Comparison of ENCODE assay signal across 18 cellular contexts in genomic region chr4:119264743-119265142, GRCh38. TPM values are rescaled to one million over a fixed set of nuclear protein-coding genes. Genes with fewer than 3 reads are reported as not detected.
DNase-seq lines count a peak whose midpoint lies in the region; ATAC-seq and TF ChIP-seq lines count a peak whose summit lies in the region.
"Had no signal": no experiment of that assay in that cellular context is flagged by ENCODE, and none has a peak within 500 bp of the region (broad histone marks: within the 10 kb centered on the region; RNA-seq: fewer than 3 reads in every experiment).

No MANE protein-coding gene starts in this region.

- no peak for TF ChIP-seq CTCF in CD8-positive, alpha-beta T cell (IDR thresholded peaks at IDR 0.05)
- TF ChIP-seq CTCF in lower lobe of right lung (IDR thresholded peaks at IDR 0.05), result no peak

- peak; percentile 35 to 63 for ATAC-seq in activated CD4-positive, CD25-positive, alpha-beta regulatory T cell treated with anti-CD3 and anti-CD28 coated beads, Interleukin-2, amount 50 U/mL, for 24 hours
- peak; percentile 43 to 54 for ATAC-seq in activated T-cell treated with anti-CD3 and anti-CD28 coated beads, Interleukin-2, amount 50 U/mL, for 4 hours
- no peak for ATAC-seq in CD8-positive, alpha-beta T cell
- ATAC-seq in stimulated activated naive CD8-positive, alpha-beta T cell treated with anti-CD3 and anti-CD28 coated beads, Interleukin-15, Interleukin-2, amounts not matched to agents 100 U/mL and 50 U/mL, for 24 hours, result peak; percentile 88
- no peak for ATAC-seq in lower lobe of right lung

- peaks cover 21% of the 10 kb centered on the region for H3K36me3 Mint-ChIP-seq in activated T-cell treated with anti-CD3 and anti-CD28 coated beads, Interleukin-2, amount 50 U/mL, for 4 hours (ENCODE audit: insufficient read depth)
- peaks cover 69% of the 10 kb centered on the region for H3K36me3 Mint-ChIP-seq in CD8-positive, alpha-beta T cell
- H3K36me3 Mint-ChIP-seq: CD14-positive monocyte had no signal

- POLR2A ChIA-PET in CD8-positive, alpha-beta T cell (lab: Charles Lee), result no interaction called here

- no peak for TF ChIP-seq POLR2A in erythroblast (IDR thresholded peaks at IDR 0.05; ENCODE audit: low read length)

- CTCF ChIA-PET in CD8-positive, alpha-beta T cell (lab: Charles Lee), result no interaction called here

- H3K4me1 ChIP-seq in CD8-positive, alpha-beta T cell (ENCODE audit: insufficient read depth, low read length), result peaks cover 6% of the 10 kb centered on the region
- no peaks in the 10 kb centered on the region for H3K4me1 ChIP-seq in lower lobe of right lung
- H3K4me1 ChIP-seq: Caco-2, HAP-1 had no signal

- no peak overlapping the region for H3K4me3 ChIP-seq in CD8-positive, alpha-beta T cell (ENCODE audit: low read depth, low read length)
- no peak overlapping the region for H3K4me3 ChIP-seq in lower lobe of right lung
- H3K4me3 ChIP-seq: HAP-1 had no signal

- H3K27ac ChIP-seq in CD8-positive, alpha-beta T cell (ENCODE audit: low read depth, low read length), result no peak overlapping the region
- H3K27ac ChIP-seq in lower lobe of right lung, result no peak overlapping the region
- H3K27ac ChIP-seq: 22Rv1 had no signal

- no peaks in the 10 kb centered on the region for H3K9me3 Mint-ChIP-seq in activated T-cell treated with anti-CD3 and anti-CD28 coated beads, Interleukin-2, amount 50 U/mL, for 4 hours
- no peaks in the 10 kb centered on the region for H3K9me3 Mint-ChIP-seq in CD8-positive, alpha-beta T cell
- H3K9me3 Mint-ChIP-seq: CD8-positive, alpha-beta memory T cell had no signal

- DNase-seq in activated CD4-positive, CD25-positive, alpha-beta regulatory T cell (lab: John Stamatoyannopoulos, UW), result no peak
- DNase-seq in activated T-cell treated with anti-CD3 and anti-CD28 coated beads, Interleukin-2, amount 50 U/mL, for 4 hours, result no peak
- DNase-seq in activated T-cell treated with anti-CD3 and anti-CD28 coated beads, Interleukin-2, amount 50 U/mL, for 48 hours, result no peak
- DNase-seq in CD8-positive, alpha-beta T cell, result no peak
- no peak for DNase-seq in stimulated activated naive CD8-positive, alpha-beta T cell treated with anti-CD3 and anti-CD28 coated beads, Interleukin-15, Interleukin-2, amounts not matched to agents 100 U/mL and 50 U/mL, for 24 hours
- no peak for DNase-seq in lower lobe of right lung
- no peak for DNase-seq in erythroblast (lab: John Stamatoyannopoulos, UW)
- DNase-seq: Caco-2; CD8-positive, alpha-beta memory T cell; DND-41; GDM1 had no signal

- intact Hi-C loops in CD8-positive, alpha-beta T cell (cut with DNase I, micrococcal nuclease), result loop anchor here in 1 of 2 experiments (5.0 kb wide), 1 partner anchor 32 kb away; no protein-coding TSS in a partner anchor
- intact Hi-C loops in lower lobe of right lung (cut with DNase I), result no loop called here

- no peak overlapping the region for H3K4me3 Mint-ChIP-seq in activated T-cell treated with anti-CD3 and anti-CD28 coated beads, Interleukin-2, amount 50 U/mL, for 4 hours
- H3K4me3 Mint-ChIP-seq in CD8-positive, alpha-beta T cell, result no peak overlapping the region
- H3K4me3 Mint-ChIP-seq: CD14-positive monocyte; CD8-positive, alpha-beta memory T cell had no signal

- peaks cover 7% of the 10 kb centered on the region for H3K4me1 Mint-ChIP-seq in activated T-cell treated with anti-CD3 and anti-CD28 coated beads, Interleukin-2, amount 50 U/mL, for 4 hours (ENCODE audit: low read depth)
- H3K4me1 Mint-ChIP-seq in CD8-positive, alpha-beta T cell (ENCODE audit: low read depth), result peaks cover 4% of the 10 kb centered on the region
- H3K4me1 Mint-ChIP-seq: CD14-positive monocyte had no signal

- no peaks in the 10 kb centered on the region for H3K9me3 ChIP-seq in CD8-positive, alpha-beta T cell (ENCODE audit: low read length)
- no peaks in the 10 kb centered on the region for H3K9me3 ChIP-seq in lower lobe of right lung
- H3K9me3 ChIP-seq: Caco-2, HAP-1 had no signal

- H3K27me3 Mint-ChIP-seq in activated T-cell treated with anti-CD3 and anti-CD28 coated beads, Interleukin-2, amount 50 U/mL, for 4 hours (ENCODE audit: low read depth), result no peaks in the 10 kb centered on the region
- no peaks in the 10 kb centered on the region for H3K27me3 Mint-ChIP-seq in CD8-positive, alpha-beta T cell (ENCODE audit: low read depth)
- H3K27me3 Mint-ChIP-seq: CD8-positive, alpha-beta memory T cell had no signal

- H3K27me3 ChIP-seq in CD8-positive, alpha-beta T cell (ENCODE audit: insufficient read depth, low read length), result no peaks in the 10 kb centered on the region
- no peaks in the 10 kb centered on the region for H3K27me3 ChIP-seq in lower lobe of right lung (ENCODE audit: low read depth)

- H3K27ac Mint-ChIP-seq in CD8-positive, alpha-beta T cell, result peak overlapping the region; percentile 5
- H3K27ac Mint-ChIP-seq: CD14-positive monocyte; CD8-positive, alpha-beta memory T cell had no signal

- peaks cover 14% of the 10 kb centered on the region for H3K36me3 ChIP-seq in CD8-positive, alpha-beta T cell (ENCODE audit: insufficient read depth, low read length)
- H3K36me3 ChIP-seq in lower lobe of right lung, result peaks cover 77% of the 10 kb centered on the region

RNA-seq across cellular contexts. Expression of gene USP53, which starts 52.2 kb away (rescaled TPM):
- total RNA-seq in activated T-cell treated with anti-CD3 and anti-CD28 coated beads, Interleukin-2, amount 50 U/mL, for 4 hours, result 10 to 100 TPM; 11.8 to 12.4 (median 12.1) TPM
- 10 to 100 TPM; 24.7 to 27.8 TPM for total RNA-seq in CD8-positive, alpha-beta T cell
- total RNA-seq in lower lobe of right lung, result 45.8 TPM

RNA-seq across cellular contexts. Expression of gene FABP2, which starts 57.2 kb away (rescaled TPM):
- not detected for total RNA-seq in activated T-cell treated with anti-CD3 and anti-CD28 coated beads, Interleukin-2, amount 50 U/mL, for 4 hours
- total RNA-seq in CD8-positive, alpha-beta T cell, result not detected
- total RNA-seq in lower lobe of right lung, result not detected
- total RNA-seq: A673; Caco-2; CD8-positive, alpha-beta memory T cell; H1; HT1080 had no signal

Comparison
In these comparisons a context has a peak if more than half of its experiments do, and no peak if none do; other contexts are left out.
1. ATAC-seq: peak in activated CD4-positive, CD25-positive, alpha-beta regulatory T cell treated with anti-CD3 and anti-CD28 coated beads, Interleukin-2, amount 50 U/mL, for 24 hours (2 of 2), activated T-cell treated with anti-CD3 and anti-CD28 coated beads, Interleukin-2, amount 50 U/mL, for 4 hours (2 of 2) and stimulated activated naive CD8-positive, alpha-beta T cell treated with anti-CD3 and anti-CD28 coated beads, Interleukin-15, Interleukin-2, amounts not matched to agents 100 U/mL and 50 U/mL, for 24 hours (single experiment); none in CD8-positive, alpha-beta T cell (single experiment) and lower lobe of right lung (0 of 2).